Comparison of ENCODE assay signal across 18 cellular contexts in genomic region chr17:15910791-15911190, GRCh38. TPM values are rescaled to one million over a fixed set of nuclear protein-coding genes. Genes with fewer than 3 reads are reported as not detected.
DNase-seq lines count a peak whose midpoint lies in the region; ATAC-seq and TF ChIP-seq lines count a peak whose summit lies in the region.
"Had no signal": no experiment of that assay in that cellular context is flagged by ENCODE, and none has a peak within 500 bp of the region (broad histone marks: within the 10 kb centered on the region; RNA-seq: fewer than 3 reads in every experiment).

No MANE protein-coding gene starts in this region.

- peaks cover 19 to 20% of the 10 kb centered on the region in 2 donors for H3K4me1 Mint-ChIP-seq in natural killer cell treated with Interleukin-12 subunit alpha and Interleukin-12 subunit beta and Interleukin-15 and Interleukin-18, amount 100 ng/mL, for 72 hours (ENCODE audit: low read depth in 2 of 2)
- H3K4me1 Mint-ChIP-seq: CD4-positive, alpha-beta memory T cell had no signal

- H4K20me1 ChIP-seq in osteoblast (ENCODE audit: insufficient read depth, low read length) = no peaks in the 10 kb centered on the region

- H3K36me3 Mint-ChIP-seq in natural killer cell treated with Interleukin-12 subunit alpha and Interleukin-12 subunit beta and Interleukin-15 and Interleukin-18, amount 100 ng/mL, for 72 hours = no peaks in the 10 kb centered on the region
- H3K36me3 Mint-ChIP-seq: CD4-positive, alpha-beta memory T cell had no signal

- TF ChIP-seq CTCF in osteoblast (IDR thresholded peaks at IDR 0.05; ENCODE audit: extremely low read depth, low read depth, low read length) = no peak

- peak; percentile 59 for DNase-seq in ELF-1 (ENCODE audit: low read depth, low spot score)
- peak; percentile 30 for DNase-seq in M059J (ENCODE audit: low read depth)
- peak; percentile 31 for DNase-seq in fibroblast of peridontal ligament (ENCODE audit: extremely low read depth)
- DNase-seq in osteoblast (ENCODE audit: insufficient read length, low spot score, missing footprints) = peak; percentile 92
- DNase-seq in natural killer cell treated with Interleukin-12 subunit alpha and Interleukin-12 subunit beta and Interleukin-15 and Interleukin-18, amount 100 ng/mL, for 72 hours (ENCODE audit: low spot score) = no peak
- DNase-seq: BE2C; CD4-positive, alpha-beta memory T cell; DMS79 treated with DMSO at 0.1 percent for 48 hours; Kasumi-1; MV-4-11; NCI-H146; NCI-H2081 treated with DMSO at 0.1 percent for 48 hours; NCI-H69; SHP77 treated with DMSO at 0.1 percent for 48 hours; SW 1271 had no signal

- H3K27me3 Mint-ChIP-seq in natural killer cell treated with Interleukin-12 subunit alpha and Interleukin-12 subunit beta and Interleukin-15 and Interleukin-18, amount 100 ng/mL, for 72 hours = no peaks in the 10 kb centered on the region

- H3K4me3 ChIP-seq in osteoblast (ENCODE audit: insufficient read depth, low read length) = peak overlapping the region; percentile 15
- H3K4me3 ChIP-seq: HAP-1 had no signal

- no peaks in the 10 kb centered on the region for H3K9me3 Mint-ChIP-seq in natural killer cell treated with Interleukin-12 subunit alpha and Interleukin-12 subunit beta and Interleukin-15 and Interleukin-18, amount 100 ng/mL, for 72 hours

- no peak overlapping the region for H3K27ac ChIP-seq in osteoblast (ENCODE audit: low read depth, low read length)

- no peak overlapping the region for H3K4me2 ChIP-seq in osteoblast (ENCODE audit: insufficient read depth, low read length)

- no peak overlapping the region for H3K4me3 Mint-ChIP-seq in natural killer cell treated with Interleukin-12 subunit alpha and Interleukin-12 subunit beta and Interleukin-15 and Interleukin-18, amount 100 ng/mL, for 72 hours
- H3K4me3 Mint-ChIP-seq: CD4-positive, alpha-beta memory T cell had no signal

- peak overlapping the region; percentile 33 for H2AFZ ChIP-seq in osteoblast (ENCODE audit: low read length)

- no peaks in the 10 kb centered on the region for H3K79me2 ChIP-seq in osteoblast (ENCODE audit: insufficient read depth, low read length)

- ATAC-seq in HG03457 (IDR thresholded peaks at IDR 0.05; ENCODE audit: unreplicated experiment) (no peak), GM18870 (IDR thresholded peaks at IDR 0.05; ENCODE audit: unreplicated experiment) (no peak)
- no peak for ATAC-seq in natural killer cell treated with Interleukin-12 subunit alpha and Interleukin-12 subunit beta and Interleukin-15 and Interleukin-18, amount 100 ng/mL, for 72 hours

- H3K4me1 ChIP-seq in osteoblast (ENCODE audit: insufficient read depth, low read length) = peaks cover 11% of the 10 kb centered on the region
- H3K4me1 ChIP-seq: BE2C, HAP-1 had no signal

- no peaks in the 10 kb centered on the region for H3K36me3 ChIP-seq in osteoblast (ENCODE audit: insufficient read depth, low read length)
- H3K36me3 ChIP-seq: BE2C, HAP-1 had no signal

- no peak overlapping the region for H3K27ac Mint-ChIP-seq in natural killer cell treated with Interleukin-12 subunit alpha and Interleukin-12 subunit beta and Interleukin-15 and Interleukin-18, amount 100 ng/mL, for 72 hours

- H3K27me3 ChIP-seq in osteoblast (ENCODE audit: insufficient read depth, low read length) = peaks cover 5% of the 10 kb centered on the region
- H3K27me3 ChIP-seq: BE2C had no signal

- H3K9me3 ChIP-seq in osteoblast (ENCODE audit: low read depth, low read length) = no peaks in the 10 kb centered on the region
- H3K9me3 ChIP-seq: BE2C, HAP-1 had no signal

RNA-seq across cellular contexts. Expression of gene ADORA2B, which starts 34.1 kb away (rescaled TPM):
- total RNA-seq in M059J (2014; rRNA removed; shearing (Covaris generic)) = 20.8 and 24.7 TPM in 2 replicates
- 4.7 and 5.9 TPM in 2 replicates for total RNA-seq in osteoblast
- 1 to 10 TPM in 1 of 2 donors, under 1 TPM in 1; 0.95 to 3.2 TPM for total RNA-seq in natural killer cell treated with Interleukin-12 subunit alpha and Interleukin-12 subunit beta and Interleukin-15 and Interleukin-18, amount 100 ng/mL, for 72 hours
